Comparison of ENCODE assay signal across 8 cellular contexts in genomic region chr4:112144546-112145325, GRCh38. TPM values are rescaled to one million over a fixed set of nuclear protein-coding genes. Genes with fewer than 3 reads are reported as not detected.
DNase-seq lines count a peak whose midpoint lies in the region; ATAC-seq and TF ChIP-seq lines count a peak whose summit lies in the region.

No MANE protein-coding gene starts in this region.

- WGBS in aorta, 2 donors: 52 to 59% methylated on average over 17 to 20 of the region's 20 CpGs

- H3K4me1 ChIP-seq in muscle layer of colon (ENCODE audit: insufficient read depth, low read length) (peaks cover 6% of the 10 kb centered on the region), aorta (ENCODE audit: control insufficient read depth in 1 of 2, insufficient read depth in 2 of 2, low read length in 2 of 2) (peaks cover 0 to 4% of the 10 kb centered on the region in 2 donors)

- in situ Hi-C loops in brain microvascular endothelial cell (cut with HindIII; ENCODE audit: low pct_ligation_motif_present, low sequenced_read_pairs): no loop called here

- H3K27ac ChIP-seq in brain microvascular endothelial cell: no peak overlapping the region
- peak overlapping the region; percentile 72 for H3K27ac ChIP-seq in muscle layer of colon (ENCODE audit: low read depth, low read length)
- no peak overlapping the region for H3K27ac ChIP-seq in aorta (ENCODE audit: low read depth in 1 of 2, low read length in 2 of 2)

- no peaks in the 10 kb centered on the region for H3K9me3 ChIP-seq in muscle layer of colon (ENCODE audit: low read length)
- no peaks in the 10 kb centered on the region for H3K9me3 ChIP-seq in aorta (ENCODE audit: control insufficient read depth, low read length)

- H3K27me3 ChIP-seq in brain microvascular endothelial cell (replicated peaks): no peaks in the 10 kb centered on the region
- H3K27me3 ChIP-seq in muscle layer of colon (ENCODE audit: control insufficient read depth in 1 of 2, insufficient read depth in 2 of 2, low read length in 2 of 2): no peaks in the 10 kb centered on the region
- no peaks in the 10 kb centered on the region for H3K27me3 ChIP-seq in aorta (ENCODE audit: control insufficient read depth in 1 of 2, insufficient read depth in 2 of 2, low read length in 1 of 2)

- H3K36me3 ChIP-seq in brain microvascular endothelial cell (replicated peaks) (no peaks in the 10 kb centered on the region), muscle layer of colon (ENCODE audit: insufficient read depth, low read length) (no peaks in the 10 kb centered on the region), aorta (ENCODE audit: control insufficient read depth in 1 of 2, insufficient read depth in 2 of 2, low read length in 1 of 2) (no peaks in the 10 kb centered on the region)

- H3K9ac ChIP-seq in muscle layer of colon (ENCODE audit: low read length): no peak overlapping the region

- H3K4me3 ChIP-seq in brain microvascular endothelial cell (ENCODE audit: low read depth, low read length) (peak overlapping the region; percentile 39), muscle layer of colon (ENCODE audit: low read depth in 1 of 2, low read length in 2 of 2) (peak overlapping the region; percentile 29 to 88), aorta (ENCODE audit: low read length in 2 of 2) (no peak overlapping the region)

- DNase-seq in Right ventricle myocardium inferior (ENCODE audit: missing footprints) (peak; percentile 59), cardiac septum (ENCODE audit: low spot score) (no peak), brain microvascular endothelial cell (no peak), aorta (peak; percentile 44 to 65), NCI-H82 (lab: John Stamatoyannopoulos, UW) (no peak)

- no peak for ATAC-seq in Right ventricle myocardium inferior
- peak; percentile 1 for ATAC-seq in aorta (ENCODE audit: low FRiP score)
- ATAC-seq in HG03460 (IDR thresholded peaks at IDR 0.05; ENCODE audit: unreplicated experiment): no peak
- ATAC-seq in GM21515 (IDR thresholded peaks at IDR 0.05; ENCODE audit: unreplicated experiment): no peak

- TF ChIP-seq CTCF in brain microvascular endothelial cell (IDR thresholded peaks at IDR 0.05; ENCODE audit: low read depth, low read length, missing control alignments): no peak

- intact Hi-C loops in Right ventricle myocardium inferior (cut with DNase I): loop anchor here (1.0 to 5.0 kb wide), 3 partner anchors 42 to 88 kb away; no protein-coding TSS in a partner anchor
- intact Hi-C loops in cardiac septum (cut with DNase I): loop anchor here (5.0 kb wide), 1 partner anchor 42 kb away; no protein-coding TSS in a partner anchor
- intact Hi-C loops in aorta (cut with DNase I): loop anchor here in 1 of 2 donors (1.0 kb wide), 1 partner anchor 88 kb away; no protein-coding TSS in a partner anchor

RNA-seq across cellular contexts. Expression of gene FAM241A, which starts 0.5 kb away (rescaled TPM):
- total RNA-seq in Right ventricle myocardium inferior: 8.8 TPM
- 6.7 TPM for total RNA-seq in cardiac septum
- total RNA-seq in aorta: 1 to 10 TPM; 7.1 to 8.9 TPM
- 1 to 10 TPM; 2.2 to 2.8 TPM for polyA plus RNA-seq in aorta

Comparison
In these comparisons a context has a peak if more than half of its experiments do, and no peak if none do; other contexts are left out.
1. DNase-seq: peak in Right ventricle myocardium inferior (single experiment) and aorta (2 of 2); none in cardiac septum (single experiment), brain microvascular endothelial cell (single experiment) and NCI-H82 (single experiment).
2. H3K4me3 ChIP-seq: peak in brain microvascular endothelial cell (single experiment) and muscle layer of colon (2 of 2); none in aorta (0 of 2).